ENCODE assay signal across 24 cellular contexts in the genomic region with DNA sequence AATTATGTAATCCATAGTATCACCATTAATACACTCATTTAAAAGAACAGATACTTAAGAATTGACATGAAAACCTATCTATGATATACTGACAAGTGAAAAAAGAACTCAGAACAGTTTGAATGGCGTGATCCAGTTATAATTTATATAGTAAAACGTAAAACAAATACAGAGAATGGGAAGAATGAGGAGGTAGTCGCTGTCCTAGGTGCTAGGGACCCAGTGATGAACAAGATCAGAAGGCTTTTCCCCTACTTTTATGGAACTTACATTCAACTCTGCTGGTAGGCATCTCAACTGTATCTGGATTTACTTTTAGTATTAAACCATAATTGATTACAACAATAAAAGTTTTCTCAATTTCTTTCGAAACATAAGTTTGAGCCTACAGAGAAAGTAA. TPM values are rescaled to one million over a fixed set of nuclear protein-coding genes. Genes with fewer than 3 reads are reported as not detected.
A peak's percentile ranks its signal among the peaks of the same experiment; 100 is the strongest.
DNase-seq lines count a peak whose midpoint lies in the region; ATAC-seq and TF ChIP-seq lines count a peak whose summit lies in the region.
"Had no signal": no experiment of that assay in that cellular context is flagged by ENCODE, and none has a peak within 500 bp of the region (broad histone marks: within the 10 kb centered on the region; RNA-seq: fewer than 3 reads in every experiment).

No MANE protein-coding gene starts in this region.

- H3K4me1 Mint-ChIP-seq in activated CD4-positive, alpha-beta memory T cell treated with anti-CD3 and anti-CD28 coated beads for 36 hours (ENCODE audit: low read depth): peaks cover 40% of the 10 kb centered on the region
- H3K4me1 Mint-ChIP-seq in natural killer cell: peaks cover 56 to 58% of the 10 kb centered on the region in 2 donors

- intact Hi-C loops in activated CD4-positive, alpha-beta memory T cell treated with anti-CD3 and anti-CD28 coated beads for 36 hours (cut with micrococcal nuclease): no loop called here
- intact Hi-C loops in natural killer cell (cut with micrococcal nuclease): no loop called here

- H3K27me3 Mint-ChIP-seq in activated CD4-positive, alpha-beta memory T cell treated with anti-CD3 and anti-CD28 coated beads for 36 hours: no peaks in the 10 kb centered on the region
- H3K27me3 Mint-ChIP-seq in natural killer cell (ENCODE audit: low read depth in 2 of 2): no peaks in the 10 kb centered on the region
- H3K27me3 Mint-ChIP-seq: activated naive CD8-positive, alpha-beta T cell treated with anti-CD3 and anti-CD28 coated beads for 36 hours; central memory CD8-positive, alpha-beta T cell; type B pancreatic cell had no signal

- H3K4me3 Mint-ChIP-seq in activated CD4-positive, alpha-beta memory T cell treated with anti-CD3 and anti-CD28 coated beads for 36 hours: no peak overlapping the region
- H3K4me3 Mint-ChIP-seq in natural killer cell: no peak overlapping the region
- H3K4me3 Mint-ChIP-seq: activated naive CD8-positive, alpha-beta T cell treated with anti-CD3 and anti-CD28 coated beads for 36 hours; central memory CD8-positive, alpha-beta T cell; type B pancreatic cell had no signal

- H3K4me3 ChIP-seq in cardiac fibroblast (replicated peaks in 1 of 2; ENCODE audit: low read depth in 2 of 2, low read length in 2 of 2) (no peak overlapping the region), foreskin fibroblast (ENCODE audit: low read depth in 1 of 2, low read length in 2 of 2) (no peak overlapping the region)
- H3K4me3 ChIP-seq: BLaER1 treated with 17β-estradiol and CSF1 and Interleukin-3, amounts not matched to agents 10 nM and 100 nM; heart left ventricle; right atrium auricular region; SK-N-MC; spleen had no signal

- DNase-seq in EH (ENCODE audit: low read depth) (peak; percentile 14), cardiac fibroblast (ENCODE audit: low read depth in 2 of 2) (peak; percentile 10 to 17), foreskin fibroblast (peak; percentile 9 to 28), AML-193 (lab: John Stamatoyannopoulos, UW) (no peak), GM03348 (ENCODE audit: low spot score) (no peak), natural killer cell (no peak)
- DNase-seq in activated CD4-positive, alpha-beta memory T cell treated with anti-CD3 and anti-CD28 coated beads for 36 hours: no peak
- DNase-seq: activated effector memory CD4-positive, alpha-beta T cell treated with Interleukin-2 at 50 U/mL for 16 hours; activated naive CD8-positive, alpha-beta T cell treated with anti-CD3 and anti-CD28 coated beads for 36 hours; HCEC 1CT; heart left ventricle; kidney glomerular epithelial cell; NCI-H1092; NCI-H187; NCI-H526 treated with DMSO at 0.1 percent for 48 hours; spleen; stimulated activated CD4-positive, alpha-beta T cell treated with anti-CD3 and anti-CD28 coated beads, Interleukin-4, amount 100 ng/mL, for 1 hour; T-helper 2 cell had no signal

- CTCF ChIA-PET in activated CD4-positive, alpha-beta memory T cell treated with anti-CD3 and anti-CD28 coated beads for 36 hours (lab: Charles Lee): no interaction called here

- H3K36me3 Mint-ChIP-seq in activated CD4-positive, alpha-beta memory T cell treated with anti-CD3 and anti-CD28 coated beads for 36 hours: peaks cover 6% of the 10 kb centered on the region
- H3K36me3 Mint-ChIP-seq in natural killer cell: no peaks in the 10 kb centered on the region

- no peak for TF ChIP-seq RAD21 in Ishikawa (IDR thresholded peaks at IDR 0.05; ENCODE audit: low read depth)

- POLR2A ChIA-PET in activated CD4-positive, alpha-beta memory T cell treated with anti-CD3 and anti-CD28 coated beads for 36 hours (lab: Charles Lee): no interaction called here

- TF ChIP-seq CTCF in cardiac fibroblast (IDR thresholded peaks at IDR 0.05; ENCODE audit: low read depth, low read length) (no peak), foreskin fibroblast (IDR thresholded peaks at IDR 0.05; ENCODE audit: low read depth, low read length) (no peak), natural killer cell (IDR thresholded peaks at IDR 0.05) (no peak)

- no peak for TF ChIP-seq EP300 in Ishikawa (IDR thresholded peaks at IDR 0.05; ENCODE audit: borderline replicate concordance)

- no peak for ATAC-seq in natural killer cell
- ATAC-seq: heart left ventricle had no signal

- peaks cover 2% of the 10 kb centered on the region for H3K9me3 Mint-ChIP-seq in activated CD4-positive, alpha-beta memory T cell treated with anti-CD3 and anti-CD28 coated beads for 36 hours
- no peaks in the 10 kb centered on the region for H3K9me3 Mint-ChIP-seq in natural killer cell
- H3K9me3 Mint-ChIP-seq: central memory CD8-positive, alpha-beta T cell had no signal

- no peak overlapping the region for H3K27ac Mint-ChIP-seq in activated CD4-positive, alpha-beta memory T cell treated with anti-CD3 and anti-CD28 coated beads for 36 hours
- H3K27ac Mint-ChIP-seq in natural killer cell: peak overlapping the region in 1 of 2 donors; percentile 23
- H3K27ac Mint-ChIP-seq: activated naive CD8-positive, alpha-beta T cell treated with anti-CD3 and anti-CD28 coated beads for 36 hours; type B pancreatic cell had no signal

TF ChIP-seq in Ishikawa, 13 proteins besides CTCF, POLR2A, EP300 and RAD21:
- TF ChIP-seq FOXM1 (IDR thresholded peaks at IDR 0.05; ENCODE audit: borderline replicate concordance, low read depth): no peak
- TF ChIP-seq EGR1 (IDR thresholded peaks at IDR 0.05): no peak
- no peak for TF ChIP-seq TAF1 (IDR thresholded peaks at IDR 0.05; ENCODE audit: low read depth)
- TF ChIP-seq REST (IDR thresholded peaks at IDR 0.05; ENCODE audit: low read depth): peak; percentile 83
- TF ChIP-seq, protein P1, sequence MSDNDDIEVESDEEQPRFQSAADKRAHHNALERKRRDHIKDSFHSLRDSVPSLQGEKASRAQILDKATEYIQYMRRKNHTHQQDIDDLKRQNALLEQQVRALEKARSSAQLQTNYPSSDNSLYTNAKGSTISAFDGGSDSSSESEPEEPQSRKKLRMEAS (IDR thresholded peaks at IDR 0.05): no peak

RNA-seq across cellular contexts. Expression of gene GSK3B, which starts 31.8 kb away (rescaled TPM):
- 10 to 100 TPM; 25.5 to 27.1 TPM for total RNA-seq in activated CD4-positive, alpha-beta memory T cell treated with anti-CD3 and anti-CD28 coated beads for 36 hours
- 10 to 100 TPM; 61.3 to 67.0 (median 62.7) TPM for total RNA-seq in natural killer cell

Comparison
In these comparisons a context has a peak if more than half of its experiments do, and no peak if none do; other contexts are left out.
1. DNase-seq: peak in EH (single experiment), cardiac fibroblast (2 of 2) and foreskin fibroblast (2 of 2); none in AML-193 (0 of 2), GM03348 (single experiment), activated CD4-positive, alpha-beta memory T cell treated with anti-CD3 and anti-CD28 coated beads for 36 hours (single experiment) and natural killer cell (single experiment).